Comparison of ENCODE assay signal across 1 cellular context in genomic region chr17:58541249-58541648, GRCh38.
TF ChIP-seq lines count a peak whose summit lies in the region.

No MANE protein-coding gene starts in this region.

TF ChIP-seq in SK-N-SH treated with all-trans-retinoic acid at 6 μM for 48 hours, 23 proteins besides CTCF, POLR2A, EP300 and RAD21 (continued from another document):
- TF ChIP-seq TCF4 (CRISPR knock-in tag; IDR thresholded peaks at IDR 0.05; ENCODE audit: borderline replicate concordance) (no peak), ZNF565 (CRISPR knock-in tag; conservative IDR thresholded peaks at IDR 0.05; ENCODE audit: low read depth) (no peak), ZNF8 (CRISPR knock-in tag; IDR thresholded peaks at IDR 0.05) (no peak), GLIS3 (CRISPR knock-in tag; IDR thresholded peaks at IDR 0.05) (no peak), CSRNP3 (CRISPR knock-in tag; IDR thresholded peaks at IDR 0.05) (no peak), PPARA (CRISPR knock-in tag; IDR thresholded peaks at IDR 0.05; ENCODE audit: borderline replicate concordance) (no peak), SNAI2 (CRISPR knock-in tag; IDR thresholded peaks at IDR 0.05) (no peak), TSHZ2 (CRISPR knock-in tag; IDR thresholded peaks at IDR 0.05) (no peak), ISL1 (CRISPR knock-in tag; IDR thresholded peaks at IDR 0.05) (no peak)
